In genomic region chr9:38067892-38068615, GRCh38 we compare ENCODE assay signal across 1 cellular context.
A peak's percentile ranks its signal among the peaks of the same experiment; 100 is the strongest.
TF ChIP-seq lines count a peak whose summit lies in the region.

No MANE protein-coding gene starts in this region.

TF ChIP-seq in HepG2, 621 proteins besides CTCF, POLR2A, EP300 and RAD21 (continued from another document and continues in another):
- TF ChIP-seq, protein P1, sequence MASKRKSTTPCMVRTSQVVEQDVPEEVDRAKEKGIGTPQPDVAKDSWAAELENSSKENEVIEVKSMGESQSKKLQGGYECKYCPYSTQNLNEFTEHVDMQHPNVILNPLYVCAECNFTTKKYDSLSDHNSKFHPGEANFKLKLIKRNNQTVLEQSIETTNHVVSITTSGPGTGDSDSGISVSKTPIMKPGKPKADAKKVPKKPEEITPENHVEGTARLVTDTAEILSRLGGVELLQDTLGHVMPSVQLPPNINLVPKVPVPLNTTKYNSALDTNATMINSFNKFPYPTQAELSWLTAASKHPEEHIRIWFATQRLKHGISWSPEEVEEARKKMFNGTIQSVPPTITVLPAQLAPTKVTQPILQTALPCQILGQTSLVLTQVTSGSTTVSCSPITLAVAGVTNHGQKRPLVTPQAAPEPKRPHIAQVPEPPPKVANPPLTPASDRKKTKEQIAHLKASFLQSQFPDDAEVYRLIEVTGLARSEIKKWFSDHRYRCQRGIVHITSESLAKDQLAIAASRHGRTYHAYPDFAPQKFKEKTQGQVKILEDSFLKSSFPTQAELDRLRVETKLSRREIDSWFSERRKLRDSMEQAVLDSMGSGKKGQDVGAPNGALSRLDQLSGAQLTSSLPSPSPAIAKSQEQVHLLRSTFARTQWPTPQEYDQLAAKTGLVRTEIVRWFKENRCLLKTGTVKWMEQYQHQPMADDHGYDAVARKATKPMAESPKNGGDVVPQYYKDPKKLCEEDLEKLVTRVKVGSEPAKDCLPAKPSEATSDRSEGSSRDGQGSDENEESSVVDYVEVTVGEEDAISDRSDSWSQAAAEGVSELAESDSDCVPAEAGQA (IDR thresholded peaks at IDR 0.05; ENCODE audit: low read depth), result no peak
- TF ChIP-seq, protein P1 (CRISPR knock-in tag; IDR thresholded peaks at IDR 0.05; ENCODE audit: borderline replicate concordance), result peak; percentile 32; the same call in 1 of the 2 replicates
- TF ChIP-seq HOXA5 (CRISPR knock-in tag; IDR thresholded peaks at IDR 0.05) (no peak), TCF12 (IDR thresholded peaks at IDR 0.05) (no peak), TCF12 (CRISPR knock-in tag; IDR thresholded peaks at IDR 0.05) (no peak), ZFP82 (CRISPR knock-in tag; IDR thresholded peaks at IDR 0.05; ENCODE audit: borderline replicate concordance) (peak; percentile 63; the same call in 1 of the 2 replicates), ZFY (CRISPR knock-in tag; IDR thresholded peaks at IDR 0.05) (peak; percentile 34; the same call in 1 of the 2 replicates), ZSCAN21 (CRISPR knock-in tag; IDR thresholded peaks at IDR 0.05; ENCODE audit: borderline replicate concordance) (peak; percentile 57; the same call in 1 of the 2 replicates), ISX (CRISPR knock-in tag; conservative IDR thresholded peaks at IDR 0.05) (no peak), MIER3 (CRISPR knock-in tag; IDR thresholded peaks at IDR 0.05; ENCODE audit: borderline replicate concordance) (no peak), WIZ (CRISPR knock-in tag; IDR thresholded peaks at IDR 0.05) (no peak), RBM39 (IDR thresholded peaks at IDR 0.05; ENCODE audit: low read depth, low read length, poor library complexity, severe bottlenecking) (peak; percentile 10), RFXAP (CRISPR knock-in tag; IDR thresholded peaks at IDR 0.05; ENCODE audit: borderline replicate concordance) (peak; percentile 55; the same call in 1 of the 2 replicates), HNRNPH1 (optimal IDR thresholded peaks at IDR 0.05; ENCODE audit: low read depth, low read length) (no peak), ZNF768 (CRISPR knock-in tag; IDR thresholded peaks at IDR 0.05) (0 out of 2 replicates have a peak, but pooled peaks have one; percentile 9), NCOA2 (CRISPR knock-in tag; IDR thresholded peaks at IDR 0.05) (no peak), ZNF547 (CRISPR knock-in tag; IDR thresholded peaks at IDR 0.05) (no peak), SALL1 (CRISPR knock-in tag; IDR thresholded peaks at IDR 0.05) (0 out of 2 replicates have a peak, but pooled peaks have one; percentile 17), ZNF607 (CRISPR knock-in tag; IDR thresholded peaks at IDR 0.05; ENCODE audit: borderline replicate concordance) (no peak), ZNF34 (CRISPR knock-in tag; IDR thresholded peaks at IDR 0.05; ENCODE audit: borderline replicate concordance) (no peak), SIN3A (IDR thresholded peaks at IDR 0.05; ENCODE audit: borderline replicate concordance, low read depth, low read length) (0 out of 2 replicates have a peak, but pooled peaks have one; percentile 24), LBX2 (CRISPR knock-in tag; IDR thresholded peaks at IDR 0.05; ENCODE audit: borderline replicate concordance) (0 out of 2 replicates have a peak, but pooled peaks have one; percentile 16), ARNT2 (CRISPR knock-in tag; IDR thresholded peaks at IDR 0.05; ENCODE audit: low read depth) (0 out of 2 replicates have a peak, but pooled peaks have one; percentile 11), ZNF709 (CRISPR knock-in tag; IDR thresholded peaks at IDR 0.05) (0 out of 2 replicates have a peak, but pooled peaks have one; percentile 48), ZSCAN20 (CRISPR knock-in tag; IDR thresholded peaks at IDR 0.05; ENCODE audit: borderline replicate concordance) (peak; percentile 35; the same call in 1 of the 2 replicates), MEIS1 (CRISPR knock-in tag; IDR thresholded peaks at IDR 0.05; ENCODE audit: borderline replicate concordance) (no peak), ZNF883 (CRISPR knock-in tag; IDR thresholded peaks at IDR 0.05; ENCODE audit: not compliant biosample characterization) (no peak), NCOR1 (IDR thresholded peaks at IDR 0.05; ENCODE audit: borderline replicate concordance, low read length) (no peak), ZNF792 (CRISPR knock-in tag; IDR thresholded peaks at IDR 0.05) (no peak), ZNF124 (CRISPR knock-in tag; IDR thresholded peaks at IDR 0.05) (no peak), ZFAT (CRISPR knock-in tag; conservative IDR thresholded peaks at IDR 0.05) (no peak), ZNF33A (CRISPR knock-in tag; IDR thresholded peaks at IDR 0.05; ENCODE audit: borderline replicate concordance) (no peak), TARDBP (CRISPR knock-in tag; IDR thresholded peaks at IDR 0.05) (no peak), ZNF639 (CRISPR knock-in tag; conservative IDR thresholded peaks at IDR 0.05) (no peak), MAX (IDR thresholded peaks at IDR 0.05) (peak; percentile 8; the same call in 1 of the 2 replicates), RBFOX2 (IDR thresholded peaks at IDR 0.05; ENCODE audit: low read depth, low read length) (peak; percentile 72), REPIN1 (CRISPR knock-in tag; IDR thresholded peaks at IDR 0.05; ENCODE audit: borderline replicate concordance, low read depth) (0 out of 2 replicates have a peak, but pooled peaks have one; percentile 38), STAG1 (CRISPR knock-in tag; IDR thresholded peaks at IDR 0.05) (no peak), ATF7-NPFF (CRISPR knock-in tag; IDR thresholded peaks at IDR 0.05; ENCODE audit: low read depth) (peak; percentile 48; the same call in 1 of the 2 replicates), SSRP1 (CRISPR knock-in tag; IDR thresholded peaks at IDR 0.05) (no peak), ZNF563 (CRISPR knock-in tag; IDR thresholded peaks at IDR 0.05) (peak; percentile 84), GABPB1 (CRISPR knock-in tag; IDR thresholded peaks at IDR 0.05) (no peak)
- TF ChIP-seq, protein P2, sequence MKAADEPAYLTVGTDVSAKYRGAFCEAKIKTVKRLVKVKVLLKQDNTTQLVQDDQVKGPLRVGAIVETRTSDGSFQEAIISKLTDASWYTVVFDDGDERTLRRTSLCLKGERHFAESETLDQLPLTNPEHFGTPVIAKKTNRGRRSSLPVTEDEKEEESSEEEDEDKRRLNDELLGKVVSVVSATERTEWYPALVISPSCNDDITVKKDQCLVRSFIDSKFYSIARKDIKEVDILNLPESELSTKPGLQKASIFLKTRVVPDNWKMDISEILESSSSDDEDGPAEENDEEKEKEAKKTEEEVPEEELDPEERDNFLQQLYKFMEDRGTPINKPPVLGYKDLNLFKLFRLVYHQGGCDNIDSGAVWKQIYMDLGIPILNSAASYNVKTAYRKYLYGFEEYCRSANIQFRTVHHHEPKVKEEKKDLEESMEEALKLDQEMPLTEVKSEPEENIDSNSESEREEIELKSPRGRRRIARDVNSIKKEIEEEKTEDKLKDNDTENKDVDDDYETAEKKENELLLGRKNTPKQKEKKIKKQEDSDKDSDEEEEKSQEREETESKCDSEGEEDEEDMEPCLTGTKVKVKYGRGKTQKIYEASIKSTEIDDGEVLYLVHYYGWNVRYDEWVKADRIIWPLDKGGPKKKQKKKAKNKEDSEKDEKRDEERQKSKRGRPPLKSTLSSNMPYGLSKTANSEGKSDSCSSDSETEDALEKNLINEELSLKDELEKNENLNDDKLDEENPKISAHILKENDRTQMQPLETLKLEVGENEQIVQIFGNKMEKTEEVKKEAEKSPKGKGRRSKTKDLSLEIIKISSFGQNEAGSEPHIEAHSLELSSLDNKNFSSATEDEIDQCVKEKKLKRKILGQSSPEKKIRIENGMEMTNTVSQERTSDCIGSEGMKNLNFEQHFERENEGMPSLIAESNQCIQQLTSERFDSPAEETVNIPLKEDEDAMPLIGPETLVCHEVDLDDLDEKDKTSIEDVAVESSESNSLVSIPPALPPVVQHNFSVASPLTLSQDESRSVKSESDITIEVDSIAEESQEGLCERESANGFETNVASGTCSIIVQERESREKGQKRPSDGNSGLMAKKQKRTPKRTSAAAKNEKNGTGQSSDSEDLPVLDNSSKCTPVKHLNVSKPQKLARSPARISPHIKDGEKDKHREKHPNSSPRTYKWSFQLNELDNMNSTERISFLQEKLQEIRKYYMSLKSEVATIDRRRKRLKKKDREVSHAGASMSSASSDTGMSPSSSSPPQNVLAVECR (CRISPR knock-in tag; IDR thresholded peaks at IDR 0.05; ENCODE audit: borderline replicate concordance), result 0 out of 2 replicates have a peak, but pooled peaks have one; percentile 18
- TF ChIP-seq, protein P3, sequence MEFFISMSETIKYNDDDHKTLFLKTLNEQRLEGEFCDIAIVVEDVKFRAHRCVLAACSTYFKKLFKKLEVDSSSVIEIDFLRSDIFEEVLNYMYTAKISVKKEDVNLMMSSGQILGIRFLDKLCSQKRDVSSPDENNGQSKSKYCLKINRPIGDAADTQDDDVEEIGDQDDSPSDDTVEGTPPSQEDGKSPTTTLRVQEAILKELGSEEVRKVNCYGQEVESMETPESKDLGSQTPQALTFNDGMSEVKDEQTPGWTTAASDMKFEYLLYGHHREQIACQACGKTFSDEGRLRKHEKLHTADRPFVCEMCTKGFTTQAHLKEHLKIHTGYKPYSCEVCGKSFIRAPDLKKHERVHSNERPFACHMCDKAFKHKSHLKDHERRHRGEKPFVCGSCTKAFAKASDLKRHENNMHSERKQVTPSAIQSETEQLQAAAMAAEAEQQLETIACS (CRISPR knock-in tag; IDR thresholded peaks at IDR 0.05), result no peak
- TF ChIP-seq, protein P4, sequence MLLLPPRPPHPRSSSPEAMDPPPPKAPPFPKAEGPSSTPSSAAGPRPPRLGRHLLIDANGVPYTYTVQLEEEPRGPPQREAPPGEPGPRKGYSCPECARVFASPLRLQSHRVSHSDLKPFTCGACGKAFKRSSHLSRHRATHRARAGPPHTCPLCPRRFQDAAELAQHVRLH (CRISPR knock-in tag; IDR thresholded peaks at IDR 0.05; ENCODE audit: borderline replicate concordance, low read depth), result no peak
- TF ChIP-seq, protein P5, sequence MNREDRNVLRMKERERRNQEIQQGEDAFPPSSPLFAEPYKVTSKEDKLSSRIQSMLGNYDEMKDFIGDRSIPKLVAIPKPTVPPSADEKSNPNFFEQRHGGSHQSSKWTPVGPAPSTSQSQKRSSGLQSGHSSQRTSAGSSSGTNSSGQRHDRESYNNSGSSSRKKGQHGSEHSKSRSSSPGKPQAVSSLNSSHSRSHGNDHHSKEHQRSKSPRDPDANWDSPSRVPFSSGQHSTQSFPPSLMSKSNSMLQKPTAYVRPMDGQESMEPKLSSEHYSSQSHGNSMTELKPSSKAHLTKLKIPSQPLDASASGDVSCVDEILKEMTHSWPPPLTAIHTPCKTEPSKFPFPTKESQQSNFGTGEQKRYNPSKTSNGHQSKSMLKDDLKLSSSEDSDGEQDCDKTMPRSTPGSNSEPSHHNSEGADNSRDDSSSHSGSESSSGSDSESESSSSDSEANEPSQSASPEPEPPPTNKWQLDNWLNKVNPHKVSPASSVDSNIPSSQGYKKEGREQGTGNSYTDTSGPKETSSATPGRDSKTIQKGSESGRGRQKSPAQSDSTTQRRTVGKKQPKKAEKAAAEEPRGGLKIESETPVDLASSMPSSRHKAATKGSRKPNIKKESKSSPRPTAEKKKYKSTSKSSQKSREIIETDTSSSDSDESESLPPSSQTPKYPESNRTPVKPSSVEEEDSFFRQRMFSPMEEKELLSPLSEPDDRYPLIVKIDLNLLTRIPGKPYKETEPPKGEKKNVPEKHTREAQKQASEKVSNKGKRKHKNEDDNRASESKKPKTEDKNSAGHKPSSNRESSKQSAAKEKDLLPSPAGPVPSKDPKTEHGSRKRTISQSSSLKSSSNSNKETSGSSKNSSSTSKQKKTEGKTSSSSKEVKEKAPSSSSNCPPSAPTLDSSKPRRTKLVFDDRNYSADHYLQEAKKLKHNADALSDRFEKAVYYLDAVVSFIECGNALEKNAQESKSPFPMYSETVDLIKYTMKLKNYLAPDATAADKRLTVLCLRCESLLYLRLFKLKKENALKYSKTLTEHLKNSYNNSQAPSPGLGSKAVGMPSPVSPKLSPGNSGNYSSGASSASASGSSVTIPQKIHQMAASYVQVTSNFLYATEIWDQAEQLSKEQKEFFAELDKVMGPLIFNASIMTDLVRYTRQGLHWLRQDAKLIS (CRISPR knock-in tag; IDR thresholded peaks at IDR 0.05), result 0 out of 2 replicates have a peak, but pooled peaks have one; percentile 36
- TF ChIP-seq, protein P6, sequence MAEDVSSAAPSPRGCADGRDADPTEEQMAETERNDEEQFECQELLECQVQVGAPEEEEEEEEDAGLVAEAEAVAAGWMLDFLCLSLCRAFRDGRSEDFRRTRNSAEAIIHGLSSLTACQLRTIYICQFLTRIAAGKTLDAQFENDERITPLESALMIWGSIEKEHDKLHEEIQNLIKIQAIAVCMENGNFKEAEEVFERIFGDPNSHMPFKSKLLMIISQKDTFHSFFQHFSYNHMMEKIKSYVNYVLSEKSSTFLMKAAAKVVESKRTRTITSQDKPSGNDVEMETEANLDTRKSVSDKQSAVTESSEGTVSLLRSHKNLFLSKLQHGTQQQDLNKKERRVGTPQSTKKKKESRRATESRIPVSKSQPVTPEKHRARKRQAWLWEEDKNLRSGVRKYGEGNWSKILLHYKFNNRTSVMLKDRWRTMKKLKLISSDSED (CRISPR knock-in tag; IDR thresholded peaks at IDR 0.05), result 0 out of 2 replicates have a peak, but pooled peaks have one; percentile 38
